1 cellular context compared by ENCODE assay signal in the genomic region with DNA sequence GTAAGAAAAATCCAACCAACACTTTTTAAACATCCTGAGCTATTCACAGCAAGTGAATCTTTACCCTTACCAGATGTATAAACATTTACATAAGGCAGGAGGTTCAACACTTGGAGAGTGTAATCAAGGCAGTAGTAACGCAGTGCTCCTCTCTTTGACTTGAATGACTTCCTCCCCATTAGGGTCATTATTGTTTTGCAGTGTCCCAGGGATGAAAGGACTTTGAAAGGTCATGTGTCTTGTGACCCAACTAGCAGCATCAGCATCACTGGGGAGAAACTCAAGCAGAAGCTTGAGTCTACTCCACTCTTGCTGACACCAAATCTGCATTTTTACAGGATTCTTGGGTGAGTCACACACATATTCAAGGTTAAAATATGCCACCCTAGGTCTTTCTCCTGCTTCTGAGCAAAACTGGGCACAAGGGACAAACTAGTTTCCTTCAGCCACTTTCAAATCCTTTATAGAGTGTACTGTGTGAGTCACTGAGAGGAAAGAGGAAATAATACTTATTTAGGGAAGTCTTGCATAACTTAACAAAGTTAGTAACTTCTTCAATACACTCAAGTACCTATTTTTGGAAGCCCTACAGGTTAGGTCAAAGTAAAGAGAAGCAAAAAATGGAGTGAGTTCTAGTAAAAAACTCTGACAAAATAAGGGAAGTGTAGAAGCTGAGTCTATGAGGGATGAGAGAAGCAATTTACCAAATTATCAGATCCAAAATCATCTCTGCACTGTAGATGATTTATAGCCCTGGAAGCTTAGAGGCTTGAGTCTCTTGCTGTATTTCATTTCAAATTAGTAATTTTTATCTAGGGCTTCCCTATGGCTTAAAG.
TF ChIP-seq lines count a peak whose summit lies in the region.

No MANE protein-coding gene starts in this region.

TF ChIP-seq in SK-N-SH, 30 proteins besides CTCF, POLR2A, EP300 and RAD21 (continued from another document):
- TF ChIP-seq GABPA (IDR thresholded peaks at IDR 0.05; ENCODE audit: low read depth) (peak; percentile 34; the same call in 1 of the 2 replicates), ELF1 (IDR thresholded peaks at IDR 0.05) (0 out of 2 replicates have a peak, but pooled peaks have one; percentile 26), MXI1 (IDR thresholded peaks at IDR 0.05; ENCODE audit: low read depth, low read length) (no peak), TCF12 (IDR thresholded peaks at IDR 0.05) (peak; percentile 70; the same call in 1 of the 2 replicates), POLR2AphosphoS5 (IDR thresholded peaks at IDR 0.05; ENCODE audit: low read depth, low read length) (no peak; the same call in 1 of the 2 replicates), TEAD4 (IDR thresholded peaks at IDR 0.05; ENCODE audit: borderline replicate concordance, insufficient read depth) (peak; percentile 90), SMC3 (IDR thresholded peaks at IDR 0.05; ENCODE audit: low read depth, low read length) (no peak), TAF1 (IDR thresholded peaks at IDR 0.05; ENCODE audit: borderline replicate concordance, low read depth, low read length) (no peak), NRF1 (IDR thresholded peaks at IDR 0.05; ENCODE audit: low read depth, low read length) (no peak), NFIC (IDR thresholded peaks at IDR 0.05; ENCODE audit: borderline replicate concordance) (peak; percentile 77)
- TF ChIP-seq, protein P1, sequence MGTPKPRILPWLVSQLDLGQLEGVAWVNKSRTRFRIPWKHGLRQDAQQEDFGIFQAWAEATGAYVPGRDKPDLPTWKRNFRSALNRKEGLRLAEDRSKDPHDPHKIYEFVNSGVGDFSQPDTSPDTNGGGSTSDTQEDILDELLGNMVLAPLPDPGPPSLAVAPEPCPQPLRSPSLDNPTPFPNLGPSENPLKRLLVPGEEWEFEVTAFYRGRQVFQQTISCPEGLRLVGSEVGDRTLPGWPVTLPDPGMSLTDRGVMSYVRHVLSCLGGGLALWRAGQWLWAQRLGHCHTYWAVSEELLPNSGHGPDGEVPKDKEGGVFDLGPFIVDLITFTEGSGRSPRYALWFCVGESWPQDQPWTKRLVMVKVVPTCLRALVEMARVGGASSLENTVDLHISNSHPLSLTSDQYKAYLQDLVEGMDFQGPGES (IDR thresholded peaks at IDR 0.05; ENCODE audit: low read depth, low read length) = no peak
- TF ChIP-seq, protein P2, sequence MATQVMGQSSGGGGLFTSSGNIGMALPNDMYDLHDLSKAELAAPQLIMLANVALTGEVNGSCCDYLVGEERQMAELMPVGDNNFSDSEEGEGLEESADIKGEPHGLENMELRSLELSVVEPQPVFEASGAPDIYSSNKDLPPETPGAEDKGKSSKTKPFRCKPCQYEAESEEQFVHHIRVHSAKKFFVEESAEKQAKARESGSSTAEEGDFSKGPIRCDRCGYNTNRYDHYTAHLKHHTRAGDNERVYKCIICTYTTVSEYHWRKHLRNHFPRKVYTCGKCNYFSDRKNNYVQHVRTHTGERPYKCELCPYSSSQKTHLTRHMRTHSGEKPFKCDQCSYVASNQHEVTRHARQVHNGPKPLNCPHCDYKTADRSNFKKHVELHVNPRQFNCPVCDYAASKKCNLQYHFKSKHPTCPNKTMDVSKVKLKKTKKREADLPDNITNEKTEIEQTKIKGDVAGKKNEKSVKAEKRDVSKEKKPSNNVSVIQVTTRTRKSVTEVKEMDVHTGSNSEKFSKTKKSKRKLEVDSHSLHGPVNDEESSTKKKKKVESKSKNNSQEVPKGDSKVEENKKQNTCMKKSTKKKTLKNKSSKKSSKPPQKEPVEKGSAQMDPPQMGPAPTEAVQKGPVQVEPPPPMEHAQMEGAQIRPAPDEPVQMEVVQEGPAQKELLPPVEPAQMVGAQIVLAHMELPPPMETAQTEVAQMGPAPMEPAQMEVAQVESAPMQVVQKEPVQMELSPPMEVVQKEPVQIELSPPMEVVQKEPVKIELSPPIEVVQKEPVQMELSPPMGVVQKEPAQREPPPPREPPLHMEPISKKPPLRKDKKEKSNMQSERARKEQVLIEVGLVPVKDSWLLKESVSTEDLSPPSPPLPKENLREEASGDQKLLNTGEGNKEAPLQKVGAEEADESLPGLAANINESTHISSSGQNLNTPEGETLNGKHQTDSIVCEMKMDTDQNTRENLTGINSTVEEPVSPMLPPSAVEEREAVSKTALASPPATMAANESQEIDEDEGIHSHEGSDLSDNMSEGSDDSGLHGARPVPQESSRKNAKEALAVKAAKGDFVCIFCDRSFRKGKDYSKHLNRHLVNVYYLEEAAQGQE (IDR thresholded peaks at IDR 0.05; ENCODE audit: low read depth, low read length) = 0 out of 2 replicates have a peak, but pooled peaks have one; percentile 50
- TF ChIP-seq, protein P3, sequence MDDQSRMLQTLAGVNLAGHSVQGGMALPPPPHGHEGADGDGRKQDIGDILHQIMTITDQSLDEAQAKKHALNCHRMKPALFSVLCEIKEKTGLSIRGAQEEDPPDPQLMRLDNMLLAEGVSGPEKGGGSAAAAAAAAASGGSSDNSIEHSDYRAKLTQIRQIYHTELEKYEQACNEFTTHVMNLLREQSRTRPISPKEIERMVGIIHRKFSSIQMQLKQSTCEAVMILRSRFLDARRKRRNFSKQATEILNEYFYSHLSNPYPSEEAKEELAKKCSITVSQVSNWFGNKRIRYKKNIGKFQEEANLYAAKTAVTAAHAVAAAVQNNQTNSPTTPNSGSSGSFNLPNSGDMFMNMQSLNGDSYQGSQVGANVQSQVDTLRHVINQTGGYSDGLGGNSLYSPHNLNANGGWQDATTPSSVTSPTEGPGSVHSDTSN (IDR thresholded peaks at IDR 0.05) = peak; percentile 91
